ENCODE assay signal across 23 cellular contexts in the genomic region with DNA sequence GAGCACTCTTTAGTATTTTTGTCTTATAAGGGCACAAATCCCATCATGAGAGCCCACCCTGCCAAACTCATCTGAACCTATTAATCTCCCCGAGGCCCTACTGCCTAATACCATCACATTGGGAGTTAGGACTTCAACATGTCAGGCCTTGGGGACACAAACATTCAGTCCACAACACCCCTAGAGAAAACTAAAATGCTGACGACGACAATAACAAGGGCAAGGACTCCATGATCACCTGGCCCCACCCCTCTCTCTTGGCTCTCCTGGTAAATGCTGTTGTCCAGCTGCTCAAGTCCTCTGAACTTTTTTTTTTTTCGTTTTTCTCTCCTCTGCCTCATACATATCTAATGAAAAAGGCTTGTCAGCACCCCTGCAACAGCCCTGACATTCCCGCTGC.
"Had no signal": no experiment of that assay in that cellular context is flagged by ENCODE, and none has a peak within 500 bp of the region (broad histone marks: within the 10 kb centered on the region; RNA-seq: fewer than 3 reads in every experiment).

No MANE protein-coding gene starts in this region.

- H3K36me3 ChIP-seq: esophagus muscularis mucosa, gastroesophageal sphincter, heart left ventricle, left lung, lower lobe of right lung had no signal

- H3K4me1 ChIP-seq: esophagus muscularis mucosa, foreskin keratinocyte, gastroesophageal sphincter, heart left ventricle, left lung, lower lobe of right lung had no signal

- ATAC-seq: foreskin keratinocyte, gastroesophageal sphincter, heart left ventricle, left cardiac atrium, left lung, left ventricle myocardium superior, lower lobe of right lung, mucosa of descending colon had no signal

- H3K27ac ChIP-seq: coronary artery, dorsolateral prefrontal cortex, esophagus muscularis mucosa, foreskin keratinocyte, gastroesophageal sphincter, heart left ventricle, hepatocyte, left lung, lower lobe of right lung had no signal

- H3K36me3 Mint-ChIP-seq: mesothelial cell of epicardium had no signal

- H3K27ac Mint-ChIP-seq: mesothelial cell of epicardium had no signal

- H3K27me3 ChIP-seq: esophagus muscularis mucosa, gastroesophageal sphincter, heart left ventricle, hepatocyte, left lung had no signal

- H3K9me3 ChIP-seq: esophagus muscularis mucosa, left lung, lower lobe of right lung, mucosa of descending colon had no signal

- H3K4me1 Mint-ChIP-seq: mesothelial cell of epicardium had no signal

- H3K4me3 Mint-ChIP-seq: mesothelial cell of epicardium had no signal

- H3K4me2 ChIP-seq: hepatocyte had no signal

- FAIRE-seq: colon, endothelial cell of umbilical vein, frontal cortex, islet of Langerhans, keratinocyte had no signal

- H3K4me3 ChIP-seq: coronary artery, dorsolateral prefrontal cortex, esophagus muscularis mucosa, gastroesophageal sphincter, heart left ventricle, hepatocyte, left lung, lower lobe of right lung, mucosa of descending colon had no signal

- H2AFZ ChIP-seq: hepatocyte had no signal

- DNase-seq: dermis blood vessel endothelial cell; dorsolateral prefrontal cortex; effector CD4-positive, alpha-beta T cell; effector memory CD4-positive, alpha-beta T cell; foreskin keratinocyte; heart left ventricle; hypothalamus; left cardiac atrium; left lung; left ventricle myocardium superior; lower lobe of right lung; mesenchymal stem cell; mucosa of descending colon had no signal
